ENCODE assay signal across 1 cellular context in the genomic region with DNA sequence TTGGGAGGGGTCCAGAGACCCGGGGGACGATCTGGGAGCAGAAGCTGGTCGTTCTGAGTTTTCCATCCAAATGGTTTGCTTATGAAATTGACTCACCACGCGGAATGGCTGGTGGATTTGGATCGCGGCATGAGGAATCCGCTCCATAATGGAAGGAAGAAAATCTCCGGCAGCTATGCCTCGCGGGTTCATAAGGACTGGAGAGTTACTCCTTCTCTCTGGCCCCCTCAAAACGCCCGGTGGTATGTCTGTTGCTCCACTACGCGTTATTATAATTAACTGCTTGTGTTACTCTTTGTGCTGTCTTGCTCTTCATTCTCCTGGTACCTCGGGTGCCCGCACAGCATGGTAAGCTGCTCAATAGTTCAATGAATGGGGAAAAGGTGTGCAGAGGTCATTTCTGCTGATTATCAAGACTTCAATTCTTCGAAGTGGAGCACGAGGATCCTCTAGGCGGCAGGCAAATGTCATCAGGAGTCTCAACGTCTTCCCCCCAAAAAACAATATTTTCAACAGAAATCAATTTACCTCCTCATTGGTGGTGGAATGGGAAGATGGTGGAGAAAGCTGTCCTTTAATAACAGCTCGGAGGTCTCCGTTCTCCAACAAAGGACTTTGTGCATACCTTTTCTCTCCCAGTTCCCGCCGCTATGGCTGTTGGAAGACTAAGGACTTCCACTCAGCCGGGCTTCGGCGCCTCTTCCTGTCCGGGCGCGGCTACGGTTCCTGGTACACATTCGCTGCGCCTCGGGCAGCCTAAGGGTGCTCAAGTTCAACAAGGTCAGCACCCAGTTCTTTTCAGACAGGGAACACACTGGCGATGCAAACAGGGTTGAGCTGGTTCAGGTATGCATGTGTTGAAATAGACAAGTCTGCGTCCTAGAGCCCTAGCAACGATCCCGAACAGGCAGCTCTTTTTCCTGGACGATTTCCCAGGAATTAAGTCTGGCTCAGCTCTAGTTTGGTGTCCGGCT.
TF ChIP-seq lines count a peak whose summit lies in the region.

No MANE protein-coding gene starts in this region.

TF ChIP-seq in WTC11, 78 proteins besides CTCF, POLR2A, EP300 and RAD21 (continued from another document and continues in another):
- TF ChIP-seq CDX4 (CRISPR knock-in tag; IDR thresholded peaks at IDR 0.05; ENCODE audit: borderline replicate concordance) (no peak), ZNF423 (CRISPR knock-in tag; IDR thresholded peaks at IDR 0.05) (no peak), JUN (CRISPR knock-in tag; IDR thresholded peaks at IDR 0.05) (no peak), MYBL2 (CRISPR knock-in tag; IDR thresholded peaks at IDR 0.05) (peak; percentile 81), ZNF317 (CRISPR knock-in tag; IDR thresholded peaks at IDR 0.05; ENCODE audit: borderline replicate concordance, low read depth) (no peak), TCF7 (CRISPR knock-in tag; IDR thresholded peaks at IDR 0.05; ENCODE audit: low read depth) (no peak), SMAD3 (CRISPR knock-in tag; IDR thresholded peaks at IDR 0.05; ENCODE audit: borderline replicate concordance) (0 out of 2 replicates have a peak, but pooled peaks have one; percentile 9), ZNF671 (CRISPR knock-in tag; IDR thresholded peaks at IDR 0.05) (no peak), JAZF1 (CRISPR knock-in tag; IDR thresholded peaks at IDR 0.05) (no peak), RORB (CRISPR knock-in tag; IDR thresholded peaks at IDR 0.05) (no peak), NFYB (CRISPR knock-in tag; conservative IDR thresholded peaks at IDR 0.05; ENCODE audit: low read depth) (0 out of 2 replicates have a peak, but pooled peaks have one; percentile 4), GRHL2 (CRISPR knock-in tag; IDR thresholded peaks at IDR 0.05; ENCODE audit: insufficient replicate concordance, severe bottlenecking) (no peak), NR1H2 (CRISPR knock-in tag; IDR thresholded peaks at IDR 0.05) (no peak), CREB1 (CRISPR knock-in tag; IDR thresholded peaks at IDR 0.05) (peak; percentile 87; the same call in 1 of the 2 replicates), IRF1 (CRISPR knock-in tag; IDR thresholded peaks at IDR 0.05) (peak; percentile 82; the same call in 1 of the 2 replicates), TP53 (CRISPR knock-in tag; IDR thresholded peaks at IDR 0.05) (no peak), ZBTB21 (CRISPR knock-in tag; IDR thresholded peaks at IDR 0.05; ENCODE audit: borderline replicate concordance) (no peak), PREB (CRISPR knock-in tag; IDR thresholded peaks at IDR 0.05; ENCODE audit: borderline replicate concordance) (no peak), MXD4 (CRISPR knock-in tag; IDR thresholded peaks at IDR 0.05; ENCODE audit: borderline replicate concordance) (no peak), RELA (CRISPR knock-in tag; IDR thresholded peaks at IDR 0.05; ENCODE audit: borderline replicate concordance) (no peak), CREM (CRISPR knock-in tag; IDR thresholded peaks at IDR 0.05) (peak; percentile 74; the same call in 1 of the 2 replicates), MAX (CRISPR knock-in tag; IDR thresholded peaks at IDR 0.05) (peak; percentile 89), HMGXB4 (CRISPR knock-in tag; IDR thresholded peaks at IDR 0.05) (peak; percentile 75), STAT6 (CRISPR knock-in tag; conservative IDR thresholded peaks at IDR 0.05; ENCODE audit: low read depth) (no peak), SOX15 (CRISPR knock-in tag; IDR thresholded peaks at IDR 0.05) (no peak), ZNF281 (CRISPR knock-in tag; IDR thresholded peaks at IDR 0.05) (no peak), PRDM15 (CRISPR knock-in tag; IDR thresholded peaks at IDR 0.05) (no peak), FOXK1 (CRISPR knock-in tag; IDR thresholded peaks at IDR 0.05) (peak; percentile 52; the same call in 1 of the 2 replicates), TEAD4 (CRISPR knock-in tag; IDR thresholded peaks at IDR 0.05) (no peak), HMGA2 (CRISPR knock-in tag; IDR thresholded peaks at IDR 0.05) (no peak), ZSCAN18 (CRISPR knock-in tag; IDR thresholded peaks at IDR 0.05) (no peak)
- TF ChIP-seq, protein P1, sequence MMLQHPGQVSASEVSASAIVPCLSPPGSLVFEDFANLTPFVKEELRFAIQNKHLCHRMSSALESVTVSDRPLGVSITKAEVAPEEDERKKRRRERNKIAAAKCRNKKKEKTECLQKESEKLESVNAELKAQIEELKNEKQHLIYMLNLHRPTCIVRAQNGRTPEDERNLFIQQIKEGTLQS (CRISPR knock-in tag; conservative IDR thresholded peaks at IDR 0.05), result 0 out of 2 replicates have a peak, but pooled peaks have one; percentile 34
- TF ChIP-seq, protein P2, sequence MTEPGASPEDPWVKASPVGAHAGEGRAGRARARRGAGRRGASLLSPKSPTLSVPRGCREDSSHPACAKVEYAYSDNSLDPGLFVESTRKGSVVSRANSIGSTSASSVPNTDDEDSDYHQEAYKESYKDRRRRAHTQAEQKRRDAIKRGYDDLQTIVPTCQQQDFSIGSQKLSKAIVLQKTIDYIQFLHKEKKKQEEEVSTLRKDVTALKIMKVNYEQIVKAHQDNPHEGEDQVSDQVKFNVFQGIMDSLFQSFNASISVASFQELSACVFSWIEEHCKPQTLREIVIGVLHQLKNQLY (CRISPR knock-in tag; IDR thresholded peaks at IDR 0.05), result no peak
- TF ChIP-seq, protein P3, sequence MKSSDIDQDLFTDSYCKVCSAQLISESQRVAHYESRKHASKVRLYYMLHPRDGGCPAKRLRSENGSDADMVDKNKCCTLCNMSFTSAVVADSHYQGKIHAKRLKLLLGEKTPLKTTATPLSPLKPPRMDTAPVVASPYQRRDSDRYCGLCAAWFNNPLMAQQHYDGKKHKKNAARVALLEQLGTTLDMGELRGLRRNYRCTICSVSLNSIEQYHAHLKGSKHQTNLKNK (CRISPR knock-in tag; IDR thresholded peaks at IDR 0.05), result no peak
- TF ChIP-seq, protein P4, sequence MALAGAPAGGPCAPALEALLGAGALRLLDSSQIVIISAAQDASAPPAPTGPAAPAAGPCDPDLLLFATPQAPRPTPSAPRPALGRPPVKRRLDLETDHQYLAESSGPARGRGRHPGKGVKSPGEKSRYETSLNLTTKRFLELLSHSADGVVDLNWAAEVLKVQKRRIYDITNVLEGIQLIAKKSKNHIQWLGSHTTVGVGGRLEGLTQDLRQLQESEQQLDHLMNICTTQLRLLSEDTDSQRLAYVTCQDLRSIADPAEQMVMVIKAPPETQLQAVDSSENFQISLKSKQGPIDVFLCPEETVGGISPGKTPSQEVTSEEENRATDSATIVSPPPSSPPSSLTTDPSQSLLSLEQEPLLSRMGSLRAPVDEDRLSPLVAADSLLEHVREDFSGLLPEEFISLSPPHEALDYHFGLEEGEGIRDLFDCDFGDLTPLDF (CRISPR knock-in tag; IDR thresholded peaks at IDR 0.05), result no peak
